ENCODE assay signal across 12 cellular contexts in the genomic region with DNA sequence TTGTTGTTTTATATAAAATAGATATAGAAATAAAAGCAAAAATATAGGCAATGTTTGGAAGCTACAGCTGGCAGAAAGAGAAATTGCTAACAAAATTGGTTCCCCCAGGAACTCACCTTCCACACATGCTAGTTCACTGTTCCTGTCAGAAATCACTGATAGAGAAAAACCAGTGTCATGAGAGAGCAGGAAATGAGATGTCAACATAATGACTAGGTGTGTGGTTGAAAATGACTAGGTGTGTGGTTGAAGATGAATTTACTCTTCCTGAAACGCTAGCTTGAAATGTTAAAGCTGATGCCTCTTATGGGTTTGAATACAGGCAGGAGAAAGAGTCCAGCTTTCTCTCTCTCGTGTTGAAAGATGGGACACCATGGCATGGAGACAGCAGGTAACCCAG.
DNase-seq lines count a peak whose midpoint lies in the region; ATAC-seq, FAIRE-seq and TF ChIP-seq lines count a peak whose summit lies in the region.
"Had no signal": no experiment of that assay in that cellular context is flagged by ENCODE, and none has a peak within 500 bp of the region (broad histone marks: within the 10 kb centered on the region; RNA-seq: fewer than 3 reads in every experiment).

No MANE protein-coding gene starts in this region.

- DNase-seq in NCI-H2196 (lab: John Stamatoyannopoulos, UW; ENCODE audit: unreplicated experiment) (peak; percentile 12), NCI-H2196 treated with DMSO at 0.1 percent for 48 hours (lab: John Stamatoyannopoulos, UW; ENCODE audit: unreplicated experiment) (no peak), GM12878 (ENCODE audit: low read depth, low spot score) (peak; percentile 93), putamen (ENCODE audit: low spot score) (no peak), 8988T (no peak), upper lobe of right lung (no peak)
- DNase-seq: central memory CD4-positive, alpha-beta T cell; NCI-H1694 treated with DMSO at 0.1 percent for 48 hours had no signal

- H3K36me3 ChIP-seq in GM12878 (ENCODE audit: control insufficient read depth in 2 of 2, insufficient read depth in 2 of 2, low read length in 1 of 2) (no peaks in the 10 kb centered on the region), upper lobe of right lung (no peaks in the 10 kb centered on the region)

- H4K20me1 ChIP-seq in GM12878 (ENCODE audit: control insufficient read depth, insufficient read depth): no peaks in the 10 kb centered on the region

- ATAC-seq in GM21423 (IDR thresholded peaks at IDR 0.05; ENCODE audit: unreplicated experiment) (peak; percentile 93), HG03280 (IDR thresholded peaks at IDR 0.05; ENCODE audit: unreplicated experiment) (peak; percentile 90), GM12878 (peak; percentile 94), upper lobe of right lung (no peak)

- CTCF ChIA-PET in GM12878 (lab: Yijun Ruan, JAX): interaction anchor here (0.6 to 1.2 kb wide), 7 partner anchors 33 to 1452 kb away, joined by 3 to 5 read pairs (median 3); no protein-coding TSS in a partner anchor

- H3K27ac ChIP-seq in GM12878 (ENCODE audit: control insufficient read depth, insufficient read depth) (peak overlapping the region; percentile 53; the same call in 1 of the 2 replicates), upper lobe of right lung (no peak overlapping the region)
- H3K27ac ChIP-seq: VCaP had no signal

- TF ChIP-seq CTCF in GM12878 (IDR thresholded peaks at IDR 0.05 in 2 of 3, conservative IDR thresholded peaks at IDR 0.05 in 1 of 3; ENCODE audit: control insufficient read depth in 2 of 3, extremely low read depth in 1 of 3, insufficient read depth in 1 of 3, low read depth in 3 of 3, low read length in 3 of 3) (no peak), upper lobe of right lung (IDR thresholded peaks at IDR 0.05) (no peak)

- H3K4me1 ChIP-seq in GM12878 (ENCODE audit: control insufficient read depth, insufficient read depth, low read length) (peaks cover 21% of the 10 kb centered on the region), upper lobe of right lung (no peaks in the 10 kb centered on the region)

- in situ Hi-C loops in GM12878 (cut with MboI): no loop called here

- peak; percentile 91 for FAIRE-seq in GM12878 (lab: Jason Lieb, UNC)
- FAIRE-seq: A204.1 had no signal

- TF ChIP-seq POLR2A in GM12878 (IDR thresholded peaks at IDR 0.05; ENCODE audit: low read depth, low read length): no peak

- H2AFZ ChIP-seq in GM12878 (ENCODE audit: control insufficient read depth, low read depth, low read length): peak overlapping the region; percentile 64

- BruUV-seq in GM12878 (replicated peaks; lab: Mats Ljungman, UMichigan): no TSS peak

- H3K9me3 ChIP-seq in GM12878 (replicated peaks; ENCODE audit: control insufficient read depth, insufficient read depth, low read length): no peaks in the 10 kb centered on the region
- H3K9me3 ChIP-seq in upper lobe of right lung: no peaks in the 10 kb centered on the region

- POLR2A ChIA-PET in GM12878 (lab: Charles Lee): interaction anchor here (0.7 to 1.6 kb wide), 7 partner anchors 10 to 319 kb away, joined by 3 to 6 read pairs (median 4); no protein-coding TSS in a partner anchor

- no peaks in the 10 kb centered on the region for H3K79me2 ChIP-seq in GM12878 (ENCODE audit: control insufficient read depth, insufficient read depth, low read length)

- H3K4me2 ChIP-seq in GM12878 (ENCODE audit: control insufficient read depth, insufficient read depth): peak overlapping the region; percentile 83

- intact Hi-C loops in GM12878 (cut with micrococcal nuclease; ENCODE audit: unreplicated experiment): loop anchor here (1.0 to 5.0 kb wide), 6 partner anchors 99 to 397 kb away; no protein-coding TSS in a partner anchor
- intact Hi-C loops in upper lobe of right lung (cut with DNase I): no loop called here

- SMC1A ChIA-PET in GM12878 (lab: Charles Lee; ENCODE audit: uncharacterized antibody, unreplicated experiment): interaction anchor here (0.7 to 2.4 kb wide), 14 partner anchors 10 to 324 kb away, joined by 3 to 17 read pairs (median 4); no protein-coding TSS in a partner anchor

- H3K4me3 ChIP-seq in GM12878 (no peak overlapping the region), upper lobe of right lung (no peak overlapping the region)

- TF ChIP-seq EP300 in GM12878 (IDR thresholded peaks at IDR 0.05; ENCODE audit: borderline replicate concordance in 1 of 2, control insufficient read depth in 1 of 2, low read depth in 2 of 2, low read length in 2 of 2): peak; percentile 83 to 93

- 0% methylated on average over 2 of the region's 2 CpGs for WGBS in GM12878 (ENCODE audit: insufficient coverage, insufficient replicate concordance, low lambda C conversion rate, missing lambda C conversion rate)

- H3K27me3 ChIP-seq in GM12878 (replicated peaks in 1 of 2; ENCODE audit: control insufficient read depth in 2 of 2, insufficient read depth in 2 of 2, low read length in 1 of 2) (no peaks in the 10 kb centered on the region), upper lobe of right lung (no peaks in the 10 kb centered on the region)

- RAD21 ChIA-PET in GM12878 (lab: Charles Lee; ENCODE audit: unreplicated experiment): interaction anchor here (0.5 to 2.5 kb wide), 21 partner anchors 11 to 317 kb away, joined by 3 to 20 read pairs (median 3); no protein-coding TSS in a partner anchor

- TF ChIP-seq RAD21 in GM12878 (IDR thresholded peaks at IDR 0.05; ENCODE audit: insufficient read depth, low read depth, low read length): 0 out of 2 replicates have a peak, but pooled peaks have one; percentile 8

- no peak overlapping the region; the same call in 1 of the 2 replicates for H3K9ac ChIP-seq in GM12878 (ENCODE audit: control insufficient read depth, insufficient read depth, low read length)

TF ChIP-seq in GM12878, 131 proteins besides CTCF, POLR2A, EP300 and RAD21 (continues in another document):
- TF ChIP-seq NKRF (conservative IDR thresholded peaks at IDR 0.05): no peak
- TF ChIP-seq ZNF622 (IDR thresholded peaks at IDR 0.05): no peak
- TF ChIP-seq ASH2L (IDR thresholded peaks at IDR 0.05; ENCODE audit: borderline replicate concordance, low read depth): no peak
- peak; percentile 93 for TF ChIP-seq BCL11A (IDR thresholded peaks at IDR 0.05; ENCODE audit: low read depth, low read length)
- TF ChIP-seq KAT2A (conservative IDR thresholded peaks at IDR 0.05; ENCODE audit: control insufficient read depth, low read depth, low read length): no peak
- no peak for TF ChIP-seq RBBP5 (conservative IDR thresholded peaks at IDR 0.05)
- 0 out of 2 replicates have a peak, but pooled peaks have one; percentile 44 for TF ChIP-seq CHD2 (IDR thresholded peaks at IDR 0.05; ENCODE audit: borderline replicate concordance, low read depth, low read length)
- TF ChIP-seq NBN (IDR thresholded peaks at IDR 0.05): peak; percentile 84; the same call in 1 of the 2 replicates
- peak in 1 of 2 experiments; percentile 90; a peak in 2 of 4 replicates for TF ChIP-seq ETV6 (conservative IDR thresholded peaks at IDR 0.05 in 1 of 2, IDR thresholded peaks at IDR 0.05 in 1 of 2; ENCODE audit: borderline replicate concordance in 1 of 2, low read depth in 1 of 2)
- TF ChIP-seq HDAC6 (IDR thresholded peaks at IDR 0.05; ENCODE audit: unreplicated experiment): no peak
- TF ChIP-seq, protein P1, sequence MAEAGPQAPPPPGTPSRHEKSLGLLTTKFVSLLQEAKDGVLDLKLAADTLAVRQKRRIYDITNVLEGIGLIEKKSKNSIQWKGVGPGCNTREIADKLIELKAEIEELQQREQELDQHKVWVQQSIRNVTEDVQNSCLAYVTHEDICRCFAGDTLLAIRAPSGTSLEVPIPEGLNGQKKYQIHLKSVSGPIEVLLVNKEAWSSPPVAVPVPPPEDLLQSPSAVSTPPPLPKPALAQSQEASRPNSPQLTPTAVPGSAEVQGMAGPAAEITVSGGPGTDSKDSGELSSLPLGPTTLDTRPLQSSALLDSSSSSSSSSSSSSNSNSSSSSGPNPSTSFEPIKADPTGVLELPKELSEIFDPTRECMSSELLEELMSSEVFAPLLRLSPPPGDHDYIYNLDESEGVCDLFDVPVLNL (IDR thresholded peaks at IDR 0.05; ENCODE audit: low read depth, low read length): no peak
- no peak for TF ChIP-seq SIN3A (IDR thresholded peaks at IDR 0.05; ENCODE audit: low read depth, low read length)
- TF ChIP-seq SREBF2 (IDR thresholded peaks at IDR 0.05; ENCODE audit: low read length): no peak
- peak in 1 of 2 experiments; percentile 50; a peak in 1 of 4 replicates for TF ChIP-seq SRF (IDR thresholded peaks at IDR 0.05; ENCODE audit: low read depth in 2 of 2, low read length in 2 of 2)
- TF ChIP-seq, protein P2, sequence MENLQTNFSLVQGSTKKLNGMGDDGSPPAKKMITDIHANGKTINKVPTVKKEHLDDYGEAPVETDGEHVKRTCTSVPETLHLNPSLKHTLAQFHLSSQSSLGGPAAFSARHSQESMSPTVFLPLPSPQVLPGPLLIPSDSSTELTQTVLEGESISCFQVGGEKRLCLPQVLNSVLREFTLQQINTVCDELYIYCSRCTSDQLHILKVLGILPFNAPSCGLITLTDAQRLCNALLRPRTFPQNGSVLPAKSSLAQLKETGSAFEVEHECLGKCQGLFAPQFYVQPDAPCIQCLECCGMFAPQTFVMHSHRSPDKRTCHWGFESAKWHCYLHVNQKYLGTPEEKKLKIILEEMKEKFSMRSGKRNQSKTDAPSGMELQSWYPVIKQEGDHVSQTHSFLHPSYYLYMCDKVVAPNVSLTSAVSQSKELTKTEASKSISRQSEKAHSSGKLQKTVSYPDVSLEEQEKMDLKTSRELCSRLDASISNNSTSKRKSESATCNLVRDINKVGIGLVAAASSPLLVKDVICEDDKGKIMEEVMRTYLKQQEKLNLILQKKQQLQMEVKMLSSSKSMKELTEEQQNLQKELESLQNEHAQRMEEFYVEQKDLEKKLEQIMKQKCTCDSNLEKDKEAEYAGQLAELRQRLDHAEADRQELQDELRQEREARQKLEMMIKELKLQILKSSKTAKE (IDR thresholded peaks at IDR 0.05; ENCODE audit: low read depth, poor library complexity, severe bottlenecking): peak; percentile 61
- peak; percentile 51; the same call in 1 of the 2 replicates for TF ChIP-seq BMI1 (IDR thresholded peaks at IDR 0.05; ENCODE audit: borderline replicate concordance)

Comparison
In these comparisons a context has a peak if more than half of its experiments do, and no peak if none do; other contexts are left out.
1. DNase-seq: peak in NCI-H2196 (single experiment) and GM12878 (single experiment); none in NCI-H2196 treated with DMSO at 0.1 percent for 48 hours (single experiment), putamen (single experiment), 8988T (single experiment) and upper lobe of right lung (single experiment).